Comparison of ENCODE assay signal across 20 cellular contexts in the genomic region with DNA sequence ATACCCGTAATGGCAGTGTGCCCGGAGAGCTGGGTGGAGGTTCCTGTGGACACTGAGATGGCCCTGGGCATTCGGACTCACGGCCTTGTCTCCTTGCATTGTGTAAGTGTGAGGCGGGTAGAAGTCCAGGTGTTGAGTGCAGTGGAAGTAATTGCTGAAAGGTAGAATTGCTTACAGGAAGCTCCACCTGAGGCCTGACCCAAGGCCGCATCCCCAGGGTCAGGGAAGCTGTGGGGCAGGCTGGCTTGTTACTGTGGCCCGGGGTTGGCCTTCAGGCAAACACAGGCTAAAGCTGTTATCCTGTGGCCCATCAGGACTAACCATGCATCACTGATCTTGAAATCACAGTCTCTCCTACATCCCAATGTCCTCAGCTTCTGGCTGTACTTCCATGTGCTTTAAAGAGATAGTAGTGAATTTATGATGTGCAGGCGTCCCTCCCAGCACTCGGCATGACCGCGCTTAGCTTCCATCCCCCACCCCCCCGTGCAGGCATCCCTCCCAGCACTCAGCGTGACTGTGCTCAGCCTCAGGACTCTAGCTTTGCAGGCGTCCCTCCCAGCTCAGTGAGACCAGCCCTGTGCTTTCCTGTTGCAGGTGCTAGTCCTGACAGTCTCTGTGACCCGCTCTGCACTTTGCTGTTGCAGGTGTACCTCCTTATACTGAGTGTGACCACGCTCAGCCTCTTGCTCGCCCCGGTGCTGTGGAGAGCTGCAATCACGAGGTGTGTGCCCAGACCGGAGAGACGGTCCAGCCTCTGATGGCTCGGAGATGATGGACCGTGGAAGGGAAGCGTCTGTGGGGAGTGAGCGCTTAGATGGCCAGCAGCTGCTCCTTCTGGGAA. TPM values are rescaled to one million over a fixed set of nuclear protein-coding genes. Genes with fewer than 3 reads are reported as not detected.
DNase-seq lines count a peak whose midpoint lies in the region; ATAC-seq, FAIRE-seq and TF ChIP-seq lines count a peak whose summit lies in the region.
"Had no signal": no experiment of that assay in that cellular context is flagged by ENCODE, and none has a peak within 500 bp of the region (broad histone marks: within the 10 kb centered on the region; RNA-seq: fewer than 3 reads in every experiment).

No MANE protein-coding gene starts in this region.

- ATAC-seq in activated naive CD8-positive, alpha-beta T cell treated with anti-CD3 and anti-CD28 coated beads, Interleukin-2, amount 10 ng/mL, durations not matched to agents 7 days and 5 days (ENCODE audit: low read depth), result no peak
- no peak for ATAC-seq in lower lobe of right lung
- no peak for ATAC-seq in HG03442 (IDR thresholded peaks at IDR 0.05; ENCODE audit: unreplicated experiment)
- ATAC-seq in HG03196 (IDR thresholded peaks at IDR 0.05; ENCODE audit: unreplicated experiment), result no peak
- ATAC-seq in HG02571 (IDR thresholded peaks at IDR 0.05; ENCODE audit: unreplicated experiment), result no peak
- ATAC-seq: left cardiac atrium; natural killer cell treated with Interleukin-12 subunit alpha and Interleukin-12 subunit beta and Interleukin-15 and Interleukin-18, amount 100 ng/mL, for 72 hours; right lobe of liver had no signal

- no peaks in the 10 kb centered on the region for H3K27me3 ChIP-seq in lower lobe of right lung (ENCODE audit: low read depth)
- H3K27me3 ChIP-seq: right lobe of liver, upper lobe of left lung had no signal

- peak; percentile 20 for DNase-seq in activated naive CD8-positive, alpha-beta T cell treated with anti-CD3 and anti-CD28 coated beads, Interleukin-2, amount 10 ng/mL, durations not matched to agents 7 days and 5 days
- DNase-seq in activated naive CD8-positive, alpha-beta T cell treated with anti-CD3 and anti-CD28 coated beads for 36 hours, result no peak
- DNase-seq in lower lobe of right lung (peak; percentile 30), urothelium cell line (ENCODE audit: low spot score) (no peak)
- DNase-seq: central memory CD4-positive, alpha-beta T cell; erythroblast; GDM1; left cardiac atrium; MV-4-11; NCI-H446 treated with DMSO at 0.1 percent for 48 hours; stimulated activated CD4-positive, alpha-beta T cell treated with anti-CD3 and anti-CD28 coated beads, Interleukin-2, amount 100 ng/mL, for 48 hours; T-helper 1 cell had no signal

- H3K9me3 ChIP-seq in lower lobe of right lung, result no peaks in the 10 kb centered on the region
- H3K9me3 ChIP-seq: right lobe of liver, upper lobe of left lung had no signal

- no peak overlapping the region for H3K4me3 Mint-ChIP-seq in activated naive CD8-positive, alpha-beta T cell treated with anti-CD3 and anti-CD28 coated beads, Interleukin-2, amount 10 ng/mL, durations not matched to agents 7 days and 5 days
- no peak overlapping the region for H3K4me3 Mint-ChIP-seq in activated naive CD8-positive, alpha-beta T cell treated with anti-CD3 and anti-CD28 coated beads for 36 hours
- peak overlapping the region in 3 of 5 experiments; percentile 15 to 84 (median 76) for H3K4me3 Mint-ChIP-seq in brain
- H3K4me3 Mint-ChIP-seq: activated naive CD4-positive, alpha-beta T cell treated with anti-CD3 and anti-CD28 coated beads, Interleukin-2, amount 50 U/mL, for 24 hours; natural killer cell treated with Interleukin-12 subunit alpha and Interleukin-12 subunit beta and Interleukin-15 and Interleukin-18, amount 100 ng/mL, for 72 hours had no signal

- intact Hi-C loops in lower lobe of right lung (cut with DNase I), result no loop called here

- no peak overlapping the region for H3K27ac ChIP-seq in lower lobe of right lung
- H3K27ac ChIP-seq: right lobe of liver, upper lobe of left lung had no signal

- no peak overlapping the region for H3K27ac Mint-ChIP-seq in activated naive CD8-positive, alpha-beta T cell treated with anti-CD3 and anti-CD28 coated beads, Interleukin-2, amount 10 ng/mL, durations not matched to agents 7 days and 5 days
- H3K27ac Mint-ChIP-seq in activated naive CD8-positive, alpha-beta T cell treated with anti-CD3 and anti-CD28 coated beads for 36 hours, result no peak overlapping the region
- peak overlapping the region in 4 of 5 experiments; percentile 38 to 93 (median 60) for H3K27ac Mint-ChIP-seq in brain
- H3K27ac Mint-ChIP-seq: activated naive CD4-positive, alpha-beta T cell treated with anti-CD3 and anti-CD28 coated beads, Interleukin-2, amount 50 U/mL, for 24 hours; natural killer cell treated with Interleukin-12 subunit alpha and Interleukin-12 subunit beta and Interleukin-15 and Interleukin-18, amount 100 ng/mL, for 72 hours had no signal

- no peaks in the 10 kb centered on the region for H3K4me1 Mint-ChIP-seq in activated naive CD8-positive, alpha-beta T cell treated with anti-CD3 and anti-CD28 coated beads, Interleukin-2, amount 10 ng/mL, durations not matched to agents 7 days and 5 days
- no peaks in the 10 kb centered on the region for H3K4me1 Mint-ChIP-seq in activated naive CD8-positive, alpha-beta T cell treated with anti-CD3 and anti-CD28 coated beads for 36 hours
- peaks cover 48% of the 10 kb centered on the region for H3K4me1 Mint-ChIP-seq in brain
- H3K4me1 Mint-ChIP-seq: activated naive CD4-positive, alpha-beta T cell treated with anti-CD3 and anti-CD28 coated beads, Interleukin-2, amount 50 U/mL, for 24 hours had no signal

- H3K4me3 ChIP-seq in lower lobe of right lung, result no peak overlapping the region
- H3K4me3 ChIP-seq: right lobe of liver, upper lobe of left lung had no signal

- H3K36me3 ChIP-seq in lower lobe of right lung, result peaks cover 65% of the 10 kb centered on the region

- H3K36me3 Mint-ChIP-seq in activated naive CD8-positive, alpha-beta T cell treated with anti-CD3 and anti-CD28 coated beads, Interleukin-2, amount 10 ng/mL, durations not matched to agents 7 days and 5 days, result peaks cover 8% of the 10 kb centered on the region
- H3K36me3 Mint-ChIP-seq in activated naive CD8-positive, alpha-beta T cell treated with anti-CD3 and anti-CD28 coated beads for 36 hours, result no peaks in the 10 kb centered on the region
- peaks cover 24% of the 10 kb centered on the region for H3K36me3 Mint-ChIP-seq in brain

- FAIRE-seq in urothelium cell line (lab: Jason Lieb, UNC), result peak; percentile 62

- POLR2A ChIA-PET in activated naive CD8-positive, alpha-beta T cell treated with anti-CD3 and anti-CD28 coated beads, Interleukin-2, amount 10 ng/mL, durations not matched to agents 7 days and 5 days (lab: Charles Lee), result no interaction called here

- TF ChIP-seq CTCF in brain (conservative IDR thresholded peaks at IDR 0.05), result no peak
- no peak for TF ChIP-seq CTCF in lower lobe of right lung (IDR thresholded peaks at IDR 0.05)

- no peaks in the 10 kb centered on the region for H3K9me3 Mint-ChIP-seq in activated naive CD8-positive, alpha-beta T cell treated with anti-CD3 and anti-CD28 coated beads, Interleukin-2, amount 10 ng/mL, durations not matched to agents 7 days and 5 days
- no peaks in the 10 kb centered on the region for H3K9me3 Mint-ChIP-seq in activated naive CD8-positive, alpha-beta T cell treated with anti-CD3 and anti-CD28 coated beads for 36 hours
- peaks cover 0 to 3% (median 0%) of the 10 kb centered on the region in 5 experiments for H3K9me3 Mint-ChIP-seq in brain
- H3K9me3 Mint-ChIP-seq: activated naive CD4-positive, alpha-beta T cell treated with anti-CD3 and anti-CD28 coated beads, Interleukin-2, amount 50 U/mL, for 24 hours; natural killer cell treated with Interleukin-12 subunit alpha and Interleukin-12 subunit beta and Interleukin-15 and Interleukin-18, amount 100 ng/mL, for 72 hours had no signal

- no peaks in the 10 kb centered on the region for H3K4me1 ChIP-seq in lower lobe of right lung
- H3K4me1 ChIP-seq: right lobe of liver had no signal

- no peaks in the 10 kb centered on the region for H3K27me3 Mint-ChIP-seq in activated naive CD8-positive, alpha-beta T cell treated with anti-CD3 and anti-CD28 coated beads, Interleukin-2, amount 10 ng/mL, durations not matched to agents 7 days and 5 days
- no peaks in the 10 kb centered on the region for H3K27me3 Mint-ChIP-seq in activated naive CD8-positive, alpha-beta T cell treated with anti-CD3 and anti-CD28 coated beads for 36 hours
- no peaks in the 10 kb centered on the region for H3K27me3 Mint-ChIP-seq in brain
- H3K27me3 Mint-ChIP-seq: activated naive CD4-positive, alpha-beta T cell treated with anti-CD3 and anti-CD28 coated beads, Interleukin-2, amount 50 U/mL, for 24 hours; natural killer cell treated with Interleukin-12 subunit alpha and Interleukin-12 subunit beta and Interleukin-15 and Interleukin-18, amount 100 ng/mL, for 72 hours had no signal

RNA-seq across cellular contexts. Expression of gene TFDP1, which starts 35.6 kb away (rescaled TPM):
- 100 to 1,000 TPM; 103 to 117 TPM for total RNA-seq in activated naive CD8-positive, alpha-beta T cell treated with anti-CD3 and anti-CD28 coated beads, Interleukin-2, amount 10 ng/mL, durations not matched to agents 7 days and 5 days
- total RNA-seq in activated naive CD8-positive, alpha-beta T cell treated with anti-CD3 and anti-CD28 coated beads for 36 hours, result 100 to 1,000 TPM; 242 to 250 TPM
- 216 TPM for polyA plus RNA-seq in brain (ENCODE audit: insufficient read depth, low read depth, low replicate concordance)
- total RNA-seq in lower lobe of right lung, result 47.0 TPM

RNA-seq across cellular contexts. Expression of gene DCUN1D2, which starts 58.5 kb away (rescaled TPM):
- 10 to 100 TPM; 25.4 to 26.3 TPM for total RNA-seq in activated naive CD8-positive, alpha-beta T cell treated with anti-CD3 and anti-CD28 coated beads, Interleukin-2, amount 10 ng/mL, durations not matched to agents 7 days and 5 days
- total RNA-seq in activated naive CD8-positive, alpha-beta T cell treated with anti-CD3 and anti-CD28 coated beads for 36 hours, result 10 to 100 TPM; 11.0 to 13.9 TPM
- polyA plus RNA-seq in brain (ENCODE audit: insufficient read depth, low read depth, low replicate concordance), result 16.0 TPM
- total RNA-seq in lower lobe of right lung, result 16.8 TPM

Comparison
In these comparisons a context has a peak if more than half of its experiments do, and no peak if none do; other contexts are left out.
1. DNase-seq: peak in activated naive CD8-positive, alpha-beta T cell treated with anti-CD3 and anti-CD28 coated beads, Interleukin-2, amount 10 ng/mL, durations not matched to agents 7 days and 5 days (single experiment) and lower lobe of right lung (single experiment); none in activated naive CD8-positive, alpha-beta T cell treated with anti-CD3 and anti-CD28 coated beads for 36 hours (single experiment) and urothelium cell line (single experiment).
2. H3K27ac Mint-ChIP-seq: peak in brain (4 of 5); none in activated naive CD8-positive, alpha-beta T cell treated with anti-CD3 and anti-CD28 coated beads, Interleukin-2, amount 10 ng/mL, durations not matched to agents 7 days and 5 days (single experiment) and activated naive CD8-positive, alpha-beta T cell treated with anti-CD3 and anti-CD28 coated beads for 36 hours (single experiment).
3. H3K4me3 Mint-ChIP-seq: peak in brain (3 of 5); none in activated naive CD8-positive, alpha-beta T cell treated with anti-CD3 and anti-CD28 coated beads, Interleukin-2, amount 10 ng/mL, durations not matched to agents 7 days and 5 days (single experiment) and activated naive CD8-positive, alpha-beta T cell treated with anti-CD3 and anti-CD28 coated beads for 36 hours (single experiment).